Comparison of ENCODE assay signal across 1 cellular context in the genomic region with DNA sequence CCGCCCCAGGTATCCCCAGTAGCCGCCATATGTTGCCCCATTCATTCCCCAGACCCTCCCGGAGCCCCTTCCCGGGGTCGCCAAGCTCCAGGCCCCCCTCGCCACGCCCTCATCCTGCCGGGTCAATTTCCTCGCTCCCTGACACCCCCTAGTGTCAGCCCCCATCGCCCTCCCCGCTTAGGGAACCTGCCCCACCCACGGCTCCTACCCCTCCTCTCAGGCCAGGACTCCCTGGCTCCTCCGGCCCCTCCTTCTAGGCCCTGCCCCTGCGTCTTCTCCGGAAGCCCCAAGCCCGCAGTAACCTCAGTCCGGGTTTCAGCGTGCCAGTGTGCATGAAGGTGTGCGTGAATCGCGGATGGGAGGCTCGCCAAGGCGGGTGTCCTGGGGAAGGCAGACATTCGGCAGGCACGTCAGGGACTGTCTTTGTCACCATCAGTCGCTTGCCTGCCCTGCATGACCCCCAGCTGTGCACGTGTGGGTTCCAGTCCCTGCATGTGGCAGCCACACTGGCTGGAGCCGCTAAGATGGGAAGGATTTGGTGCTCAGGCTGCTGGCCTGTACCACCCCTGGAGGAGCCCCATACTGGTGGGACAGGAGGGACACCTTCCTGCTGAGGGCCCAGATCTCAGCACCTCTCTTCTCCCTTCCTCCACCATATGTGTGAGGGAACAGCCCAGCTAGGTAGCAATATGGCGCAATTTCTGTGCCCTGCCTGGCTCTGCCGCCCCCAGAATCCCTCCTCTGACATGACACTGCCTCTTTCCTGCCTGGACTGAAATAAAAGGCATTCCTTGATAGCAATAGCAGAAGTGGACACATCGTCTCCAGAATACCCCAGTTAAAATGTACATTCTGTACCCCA.
TF ChIP-seq lines count a peak whose summit lies in the region.

No MANE protein-coding gene starts in this region.

TF ChIP-seq in A549, 52 proteins besides CTCF, POLR2A, EP300 and RAD21:
- TF ChIP-seq REST (IDR thresholded peaks at IDR 0.05) = peak; percentile 62; the same call in 1 of the 2 replicates
- no peak for TF ChIP-seq TFCP2L1 (CRISPR knock-in tag; IDR thresholded peaks at IDR 0.05)
- TF ChIP-seq HOXA7 (CRISPR knock-in tag; IDR thresholded peaks at IDR 0.05) = no peak
